In the genomic region with DNA sequence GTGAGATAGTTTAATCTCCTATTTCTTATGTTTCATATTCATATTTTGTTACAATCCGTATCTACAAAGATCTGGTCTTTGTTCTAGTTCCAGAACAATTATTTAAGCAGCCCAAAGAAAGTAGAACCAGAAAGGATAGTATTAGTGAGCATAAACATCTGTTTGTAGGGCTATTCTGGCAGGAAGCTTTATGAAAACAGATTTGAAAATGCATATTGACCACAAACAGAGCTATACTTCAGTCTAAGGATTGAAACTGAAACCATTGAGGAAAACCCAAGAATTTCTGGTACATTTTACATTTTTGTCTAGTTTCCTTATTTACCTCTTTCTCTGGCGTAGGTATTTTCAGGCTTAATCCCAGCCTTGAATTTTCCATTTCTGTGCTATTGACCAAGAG, we compare ENCODE assay signal across 26 cellular contexts.
"Had no signal": no experiment of that assay in that cellular context is flagged by ENCODE, and none has a peak within 500 bp of the region (broad histone marks: within the 10 kb centered on the region; RNA-seq: fewer than 3 reads in every experiment).

No MANE protein-coding gene starts in this region.

- H3K27me3 ChIP-seq: adrenal gland, body of pancreas, pancreas, uterus had no signal

- H3K4me3 ChIP-seq: adrenal gland, body of pancreas, pancreas, prostate gland, skin epidermis, thoracic aorta, uterus had no signal

- H3K9me3 ChIP-seq: adrenal gland, body of pancreas, pancreas, prostate gland, thoracic aorta, uterus had no signal

- H3K27ac ChIP-seq: adrenal gland, body of pancreas, pancreas, prostate gland, skin epidermis, thoracic aorta, uterus had no signal

- ATAC-seq: body of pancreas; effector memory CD8-positive, alpha-beta T cell; left colon; pancreas; sciatic nerve; stimulated activated effector memory CD8-positive, alpha-beta T cell treated with anti-CD3 and anti-CD28 coated beads, Interleukin-12 subunit alpha, Interleukin-12 subunit beta, amount 100 ng/mL, for 72 hours had no signal

- H3K4me1 ChIP-seq: adrenal gland, body of pancreas, pancreas, prostate gland, uterus had no signal

- H3K36me3 ChIP-seq: adrenal gland, pancreas, prostate gland, thoracic aorta, uterus had no signal

- DNase-seq: activated CD4-positive, alpha-beta T cell treated with anti-CD3 and anti-CD28 coated beads for 4 hours; activated CD4-positive, alpha-beta T cell treated with anti-CD3 and anti-CD28 coated beads, Interleukin-2, amount 50 U/mL, for 4 hours; activated effector memory CD4-positive, alpha-beta T cell treated with anti-CD3 and anti-CD28 coated beads, Interleukin-2, amount 50 U/mL, for 16 hours; activated naive CD4-positive, alpha-beta T cell treated with anti-CD3 and anti-CD28 coated beads for 36 hours; activated naive CD8-positive, alpha-beta T cell treated with anti-CD3 and anti-CD28 coated beads for 36 hours; adrenal gland; aorta; body of pancreas; effector memory CD8-positive, alpha-beta T cell; erythroblast; head of caudate nucleus; hippocampal formation; immature natural killer cell; kidney; left colon; naive B cell; nephron progenitor cell; pancreas; retina; stimulated activated CD4-positive, alpha-beta T cell treated with anti-CD3 and anti-CD28 coated beads, Interleukin-4, amount 100 ng/mL, for 24 hours; uterus had no signal
